Comparison of ENCODE assay signal across 8 cellular contexts in genomic region chr3:31219131-31219843, GRCh38.
DNase-seq lines count a peak whose midpoint lies in the region; ATAC-seq, FAIRE-seq and TF ChIP-seq lines count a peak whose summit lies in the region.

No MANE protein-coding gene starts in this region.

- no peak for DNase-seq in GM18507 (ENCODE audit: extremely low spot score, insufficient read length, low read depth)
- peak; percentile 26 for DNase-seq in LHCN-M2 (ENCODE audit: low read depth)
- DNase-seq in iris pigment epithelial cell (ENCODE audit: low read depth), result peak; percentile 95
- no peak for DNase-seq in adrenal gland
- no peak for DNase-seq in NCI-H1436 (lab: John Stamatoyannopoulos, UW)
- DNase-seq in GOT3 (lab: John Stamatoyannopoulos, UW), result no peak
- DNase-seq in H54 (ENCODE audit: insufficient read length, low spot score), result no peak

- H3K27ac ChIP-seq in adrenal gland, result no peak overlapping the region

- no peaks in the 10 kb centered on the region for H3K9me3 ChIP-seq in adrenal gland (replicated peaks in 1 of 3)

- TF ChIP-seq CTCF in adrenal gland (IDR thresholded peaks at IDR 0.05), result no peak

- FAIRE-seq in GM18507 (lab: Jason Lieb, UNC) (peak; percentile 87), H54 (lab: Jason Lieb, UNC) (no peak)

- no peak overlapping the region for H3K4me3 ChIP-seq in adrenal gland

- ATAC-seq in HG02571 (IDR thresholded peaks at IDR 0.05; ENCODE audit: unreplicated experiment), result peak; percentile 58

- no peak for TF ChIP-seq POLR2A in adrenal gland (IDR thresholded peaks at IDR 0.05)
- TF ChIP-seq POLR2A in H54 (IDR thresholded peaks at IDR 0.05; ENCODE audit: low read depth, low read length), result no peak

- no peaks in the 10 kb centered on the region for H3K36me3 ChIP-seq in adrenal gland (replicated peaks in 1 of 2)

- intact Hi-C loops in adrenal gland (cut with DNase I), result no loop called here

- H3K27me3 ChIP-seq in adrenal gland, result no peaks in the 10 kb centered on the region

- WGBS in adrenal gland, 4 donors, result 50 to 68% (median 59%) methylated on average over 2 of the region's 2 CpGs

- no peaks in the 10 kb centered on the region for H3K4me1 ChIP-seq in adrenal gland (replicated peaks in 1 of 2)

Comparison
In these comparisons a context has a peak if more than half of its experiments do, and no peak if none do; other contexts are left out.
1. DNase-seq: peak in LHCN-M2 (single experiment) and iris pigment epithelial cell (single experiment); none in GM18507 (single experiment), adrenal gland (0 of 7), NCI-H1436 (single experiment), GOT3 (single experiment) and H54 (single experiment).